Comparison of ENCODE assay signal across 26 cellular contexts in the genomic region with DNA sequence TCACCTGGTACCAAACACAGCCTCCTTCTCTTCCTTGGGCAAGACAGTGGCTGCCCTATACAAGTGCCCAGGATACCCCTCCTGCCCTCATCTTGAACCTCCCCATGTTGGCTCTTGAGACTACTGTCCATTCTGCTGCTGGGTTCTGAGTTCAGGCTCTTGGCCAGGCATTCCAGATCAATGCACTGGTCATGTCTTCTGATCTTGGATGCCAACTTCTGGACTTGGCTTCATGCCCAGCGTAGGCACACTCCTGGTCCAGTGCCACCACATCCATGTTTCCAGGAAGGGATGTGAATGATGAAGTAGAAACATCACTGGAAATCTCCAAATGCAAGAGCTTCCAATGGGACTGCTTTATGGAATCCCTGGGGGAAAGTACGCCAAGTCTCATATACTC. TPM values are rescaled to one million over a fixed set of nuclear protein-coding genes. Genes with fewer than 3 reads are reported as not detected.
"Had no signal": no experiment of that assay in that cellular context is flagged by ENCODE, and none has a peak within 500 bp of the region (broad histone marks: within the 10 kb centered on the region; RNA-seq: fewer than 3 reads in every experiment).

No MANE protein-coding gene starts in this region.

- H3K4me1 ChIP-seq: esophagus squamous epithelium, gastroesophageal sphincter, left lung, sigmoid colon, testis, tibial nerve, upper lobe of right lung, vagina had no signal

- H3K36me3 ChIP-seq: esophagus squamous epithelium, gastroesophageal sphincter, left lung, sigmoid colon, tibial nerve, upper lobe of right lung, vagina had no signal

- H3K4me3 ChIP-seq: esophagus squamous epithelium, gastroesophageal sphincter, left lung, lung, sigmoid colon, skin epidermis, testis, tibial nerve, upper lobe of right lung, vagina had no signal

- DNase-seq: esophagus squamous epithelium; foreskin fibroblast; glutamatergic neuron; islet precursor cell; left lung; mesenchymal stem cell; midbrain; posterior cingulate gyrus; sigmoid colon; stimulated activated CD4-positive, alpha-beta T cell treated with anti-CD3 and anti-CD28 coated beads, Interleukin-4, amount 100 ng/mL, for 4 hours; stimulated activated naive B cell treated with anti-CD40 and anti-IgM and Interleukin-4, amounts not matched to agents 10 μg/mL and 1 μg/mL and 100 μg/mL, for 72 hours; testis; upper lobe of right lung had no signal

- H3K9me3 ChIP-seq: esophagus squamous epithelium, gastroesophageal sphincter, left lung, sigmoid colon, testis, tibial nerve, upper lobe of right lung, vagina had no signal

- ATAC-seq: gastroesophageal sphincter; left lung; stimulated activated naive B cell treated with anti-CD40 and anti-IgM and Interleukin-4, amounts not matched to agents 10 μg/mL and 1 μg/mL and 100 μg/mL, for 72 hours; upper lobe of right lung had no signal

- H3K4me1 Mint-ChIP-seq: neural crest cell had no signal

- H3K4me3 Mint-ChIP-seq: dendritic cell treated with granulocyte-macrophage colony-stimulating factor and Interleukin-4, amounts not matched to agents 40 ng/mL and 50 ng/mL, for 4 days; neural crest cell; stimulated activated naive B cell treated with anti-CD40 and anti-IgM and Interleukin-4, amounts not matched to agents 10 μg/mL and 1 μg/mL and 100 μg/mL, for 72 hours had no signal

- H3K27ac Mint-ChIP-seq: dendritic cell treated with granulocyte-macrophage colony-stimulating factor and Interleukin-4, amounts not matched to agents 40 ng/mL and 50 ng/mL, for 4 days; effector memory CD8-positive, alpha-beta T cell; stimulated activated naive B cell treated with anti-CD40 and anti-IgM and Interleukin-4, amounts not matched to agents 10 μg/mL and 1 μg/mL and 100 μg/mL, for 72 hours; stimulated activated naive CD8-positive, alpha-beta T cell treated with anti-CD3 and anti-CD28 coated beads, Interleukin-15, amount 100 ng/mL, for 72 hours had no signal

- H3K27me3 ChIP-seq: esophagus squamous epithelium, left lung, sigmoid colon, testis, tibial nerve, upper lobe of right lung, vagina had no signal

- H3K27ac ChIP-seq: epithelial cell of prostate, esophagus squamous epithelium, gastroesophageal sphincter, left lung, sigmoid colon, skin epidermis, testis, tibial nerve, upper lobe of right lung, vagina had no signal

RNA-seq across cellular contexts. Expression of a gene that starts 51.5 kb away (rescaled TPM):
- total RNA-seq: neural crest cell, osteocyte, pulmonary artery endothelial cell, subcutaneous adipose tissue, upper lobe of right lung, vagina had no signal
